Comparison of ENCODE assay signal across 14 cellular contexts in the genomic region with DNA sequence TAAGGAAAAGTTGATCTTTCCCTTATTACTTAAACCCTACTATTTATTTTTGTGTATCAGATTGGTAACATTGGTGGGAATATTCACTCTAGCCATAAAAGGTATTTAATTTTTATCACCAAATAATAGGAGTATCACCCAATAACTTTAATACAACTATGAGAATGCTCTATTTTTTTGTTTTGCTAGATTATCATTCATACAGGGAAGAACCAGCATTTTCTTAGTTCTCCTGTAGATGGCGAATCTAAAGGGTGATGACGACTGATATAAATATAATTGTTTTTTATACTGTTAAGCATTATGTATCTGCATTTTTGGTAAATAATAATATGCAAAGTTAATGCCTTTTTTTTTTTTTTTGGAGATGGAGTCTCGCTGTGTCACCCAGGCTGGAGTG. TPM values are rescaled to one million over a fixed set of nuclear protein-coding genes. Genes with fewer than 3 reads are reported as not detected.
DNase-seq lines count a peak whose midpoint lies in the region; ATAC-seq and TF ChIP-seq lines count a peak whose summit lies in the region.
"Had no signal": no experiment of that assay in that cellular context is flagged by ENCODE, and none has a peak within 500 bp of the region (broad histone marks: within the 10 kb centered on the region; RNA-seq: fewer than 3 reads in every experiment).

No MANE protein-coding gene starts in this region.

- no peaks in the 10 kb centered on the region for H3K36me3 Mint-ChIP-seq in activated T-cell treated with anti-CD3 and anti-CD28 coated beads, Interleukin-2, amount 50 U/mL, for 72 hours (ENCODE audit: insufficient read depth in 2 of 2)
- H3K36me3 Mint-ChIP-seq: activated naive CD8-positive, alpha-beta T cell treated with anti-CD3 and anti-CD28 coated beads, Interleukin-2, amount 10 ng/mL, durations not matched to agents 7 days and 5 days; WTC11 had no signal

- no peaks in the 10 kb centered on the region for H3K9me2 ChIP-seq in DOHH2 (replicated peaks; ENCODE audit: control insufficient read depth, low read length)

- H3K9me3 ChIP-seq in DOHH2 (ENCODE audit: control insufficient read depth, insufficient read depth, low read length): no peaks in the 10 kb centered on the region
- H3K9me3 ChIP-seq in osteoblast (ENCODE audit: low read depth, low read length): no peaks in the 10 kb centered on the region
- H3K9me3 ChIP-seq: esophagus squamous epithelium, neutrophil had no signal

- H3K4me1 Mint-ChIP-seq in activated T-cell treated with anti-CD3 and anti-CD28 coated beads, Interleukin-2, amount 50 U/mL, for 72 hours (ENCODE audit: low read depth): no peaks in the 10 kb centered on the region
- H3K4me1 Mint-ChIP-seq: activated naive CD8-positive, alpha-beta T cell treated with anti-CD3 and anti-CD28 coated beads, Interleukin-2, amount 10 ng/mL, durations not matched to agents 7 days and 5 days had no signal

- ATAC-seq in GM21360 (IDR thresholded peaks at IDR 0.05; ENCODE audit: unreplicated experiment) (no peak), GM21447 (IDR thresholded peaks at IDR 0.05; ENCODE audit: unreplicated experiment) (no peak)
- no peak for ATAC-seq in activated T-cell treated with anti-CD3 and anti-CD28 coated beads, Interleukin-2, amount 50 U/mL, for 72 hours (replicated peaks in 1 of 2)
- ATAC-seq: WTC11 had no signal

- DNase-seq in NAMALWA (ENCODE audit: low spot score): peak; percentile 34
- no peak for DNase-seq in cardiac fibroblast (ENCODE audit: low read depth in 2 of 2)
- DNase-seq in osteoblast (ENCODE audit: insufficient read length, low spot score, missing footprints): no peak
- DNase-seq in activated T-cell treated with anti-CD3 and anti-CD28 coated beads, Interleukin-2, amount 50 U/mL, for 72 hours: no peak
- DNase-seq: activated naive CD8-positive, alpha-beta T cell treated with anti-CD3 and anti-CD28 coated beads, Interleukin-2, amount 10 ng/mL, durations not matched to agents 7 days and 5 days; esophagus squamous epithelium; mesenchymal stem cell; NCI-H187; NCI-H82 had no signal

- H3K27ac Mint-ChIP-seq in activated T-cell treated with anti-CD3 and anti-CD28 coated beads, Interleukin-2, amount 50 U/mL, for 72 hours: no peak overlapping the region
- H3K27ac Mint-ChIP-seq: activated naive CD8-positive, alpha-beta T cell treated with anti-CD3 and anti-CD28 coated beads, Interleukin-2, amount 10 ng/mL, durations not matched to agents 7 days and 5 days; WTC11 had no signal

- peaks cover 7% of the 10 kb centered on the region; the same call in 1 of the 2 replicates for H3F3A ChIP-seq in DOHH2 (ENCODE audit: control insufficient read depth, insufficient read depth)

- H3K9me3 Mint-ChIP-seq in activated T-cell treated with anti-CD3 and anti-CD28 coated beads, Interleukin-2, amount 50 U/mL, for 72 hours: no peaks in the 10 kb centered on the region
- H3K9me3 Mint-ChIP-seq: activated naive CD8-positive, alpha-beta T cell treated with anti-CD3 and anti-CD28 coated beads, Interleukin-2, amount 10 ng/mL, durations not matched to agents 7 days and 5 days; WTC11 had no signal

- H2AFZ ChIP-seq in osteoblast (ENCODE audit: low read length): no peak overlapping the region

- H3K4me2 ChIP-seq in DOHH2 (ENCODE audit: low read length) (no peak overlapping the region), osteoblast (ENCODE audit: insufficient read depth, low read length) (no peak overlapping the region)

- H3K79me2 ChIP-seq in DOHH2 (ENCODE audit: control insufficient read depth, low read length): peaks cover 4% of the 10 kb centered on the region
- no peaks in the 10 kb centered on the region for H3K79me2 ChIP-seq in osteoblast (ENCODE audit: insufficient read depth, low read length)

- no peak overlapping the region for H3K4me3 Mint-ChIP-seq in activated T-cell treated with anti-CD3 and anti-CD28 coated beads, Interleukin-2, amount 50 U/mL, for 72 hours
- H3K4me3 Mint-ChIP-seq: activated naive CD8-positive, alpha-beta T cell treated with anti-CD3 and anti-CD28 coated beads, Interleukin-2, amount 10 ng/mL, durations not matched to agents 7 days and 5 days; WTC11 had no signal

- no peak overlapping the region for H3K27ac ChIP-seq in DOHH2 (ENCODE audit: low read depth, low read length)
- H3K27ac ChIP-seq in osteoblast (ENCODE audit: low read depth, low read length): no peak overlapping the region
- H3K27ac ChIP-seq: esophagus squamous epithelium, neutrophil had no signal

- H3K4me3 ChIP-seq in DOHH2 (ENCODE audit: low read length) (no peak overlapping the region), cardiac fibroblast (replicated peaks in 1 of 2; ENCODE audit: low read depth in 2 of 2, low read length in 2 of 2) (no peak overlapping the region), osteoblast (ENCODE audit: insufficient read depth, low read length) (no peak overlapping the region)
- H3K4me3 ChIP-seq: esophagus squamous epithelium had no signal

- H3K27me3 ChIP-seq in DOHH2 (ENCODE audit: control insufficient read depth, low read length): no peaks in the 10 kb centered on the region
- H3K27me3 ChIP-seq in osteoblast (ENCODE audit: insufficient read depth, low read length): no peaks in the 10 kb centered on the region
- H3K27me3 ChIP-seq: esophagus squamous epithelium, neutrophil had no signal

- H4K20me1 ChIP-seq in DOHH2 (ENCODE audit: control insufficient read depth, insufficient read depth, low read depth, low read length) (no peaks in the 10 kb centered on the region), osteoblast (ENCODE audit: insufficient read depth, low read length) (no peaks in the 10 kb centered on the region)

- H3K36me3 ChIP-seq in DOHH2 (ENCODE audit: control insufficient read depth, low read length) (peaks cover 4% of the 10 kb centered on the region; the same call in 1 of the 2 replicates), osteoblast (ENCODE audit: insufficient read depth, low read length) (no peaks in the 10 kb centered on the region)
- H3K36me3 ChIP-seq: esophagus squamous epithelium had no signal

- H3K4me1 ChIP-seq in DOHH2 (ENCODE audit: control insufficient read depth, low read length) (peaks cover 12% of the 10 kb centered on the region), osteoblast (ENCODE audit: insufficient read depth, low read length) (peaks cover 12% of the 10 kb centered on the region)
- H3K4me1 ChIP-seq: esophagus squamous epithelium had no signal

- H3K27me3 Mint-ChIP-seq in activated T-cell treated with anti-CD3 and anti-CD28 coated beads, Interleukin-2, amount 50 U/mL, for 72 hours (ENCODE audit: low read depth): no peaks in the 10 kb centered on the region

- TF ChIP-seq CTCF in DOHH2 (IDR thresholded peaks at IDR 0.05; ENCODE audit: low read depth, low read length, poor library complexity, severe bottlenecking) (peak; percentile 39), cardiac fibroblast (IDR thresholded peaks at IDR 0.05; ENCODE audit: low read depth, low read length) (peak; percentile 27), osteoblast (IDR thresholded peaks at IDR 0.05; ENCODE audit: extremely low read depth, low read depth, low read length) (peak; percentile 40)

RNA-seq across cellular contexts. Expression of gene FRY, which starts 7.9 kb away (rescaled TPM):
- 8.3 and 12.3 TPM in 2 replicates for total RNA-seq in osteoblast
- total RNA-seq in activated T-cell treated with anti-CD3 and anti-CD28 coated beads, Interleukin-2, amount 50 U/mL, for 72 hours: 1 to 10 TPM; 6.5 to 7.6 TPM
